18 cellular contexts compared by ENCODE assay signal in genomic region chr7:158107806-158108205, GRCh38.
"Had no signal": no experiment of that assay in that cellular context is flagged by ENCODE, and none has a peak within 500 bp of the region (broad histone marks: within the 10 kb centered on the region; RNA-seq: fewer than 3 reads in every experiment).

No MANE protein-coding gene starts in this region.

- H3K27me3 Mint-ChIP-seq: activated CD8-positive, alpha-beta T cell treated with anti-CD3 and anti-CD28 coated beads for 36 hours had no signal

- H3K4me3 Mint-ChIP-seq: activated B cell treated with CpG ODN at 0.5 μM for 24 hours; activated CD8-positive, alpha-beta T cell treated with anti-CD3 and anti-CD28 coated beads for 36 hours; activated naive CD8-positive, alpha-beta T cell; memory B cell; naive thymus-derived CD8-positive, alpha-beta T cell had no signal

- DNase-seq: activated B cell treated with CpG ODN at 0.5 μM for 24 hours; activated CD4-positive, alpha-beta T cell treated with anti-CD3 and anti-CD28 coated beads for 48 hours; activated CD8-positive, alpha-beta memory T cell treated with anti-CD3 and anti-CD28 coated beads, Interleukin-2, amount 50 U/mL, for 48 hours; activated CD8-positive, alpha-beta T cell treated with anti-CD3 and anti-CD28 coated beads for 36 hours; activated gamma-delta T cell treated with Interleukin-2 at 50 U/mL for 16 hours; amniotic stem cell; caudate nucleus; hippocampal formation; kidney; left ventricle myocardium superior; naive thymus-derived CD8-positive, alpha-beta T cell; stimulated activated CD4-positive, alpha-beta T cell treated with anti-CD3 and anti-CD28 coated beads, Interleukin-4, amount 100 ng/mL, for 24 hours; stimulated activated naive CD4-positive, alpha-beta T cell; transverse colon had no signal

- H3K9me3 Mint-ChIP-seq: activated CD8-positive, alpha-beta T cell treated with anti-CD3 and anti-CD28 coated beads for 36 hours; memory B cell had no signal

- ATAC-seq: activated CD8-positive, alpha-beta T cell treated with anti-CD3 and anti-CD28 coated beads for 36 hours; left ventricle myocardium superior; naive thymus-derived CD8-positive, alpha-beta T cell; right cardiac atrium had no signal

- H3K27ac Mint-ChIP-seq: activated B cell treated with CpG ODN at 0.5 μM for 24 hours; activated CD8-positive, alpha-beta T cell treated with anti-CD3 and anti-CD28 coated beads for 36 hours; activated naive CD8-positive, alpha-beta T cell; memory B cell; progenitor cell of endocrine pancreas had no signal

- H3K36me3 Mint-ChIP-seq: activated naive CD8-positive, alpha-beta T cell; memory B cell had no signal

- H3K4me1 Mint-ChIP-seq: activated B cell treated with CpG ODN at 0.5 μM for 24 hours, memory B cell had no signal
